1 cellular context compared by ENCODE assay signal in genomic region chr7:23212395-23212794, GRCh38.
TF ChIP-seq lines count a peak whose summit lies in the region.

No MANE protein-coding gene starts in this region.

TF ChIP-seq in H1, 55 proteins besides CTCF, POLR2A, EP300 and RAD21 (continued from another document):
- TF ChIP-seq POU5F1 (IDR thresholded peaks at IDR 0.05; ENCODE audit: low read depth, low read length) (no peak), SP1 (IDR thresholded peaks at IDR 0.05; ENCODE audit: low read depth, low read length) (no peak), SAP30 (IDR thresholded peaks at IDR 0.05; ENCODE audit: insufficient read depth, insufficient replicate concordance, low read length) (no peak), FOSL1 (IDR thresholded peaks at IDR 0.05; ENCODE audit: insufficient read depth, low read depth, low read length) (no peak), RXRA (IDR thresholded peaks at IDR 0.05; ENCODE audit: insufficient read depth, low read depth, low read length) (no peak), CEBPB (IDR thresholded peaks at IDR 0.05; ENCODE audit: low read depth, low read length) (no peak), GTF2F1 (IDR thresholded peaks at IDR 0.05; ENCODE audit: borderline replicate concordance, low read depth, low read length) (no peak), SRF (IDR thresholded peaks at IDR 0.05; ENCODE audit: low read depth, low read length) (no peak), HDAC6 (IDR thresholded peaks at IDR 0.05; ENCODE audit: low read depth, low read length) (no peak), BACH1 (IDR thresholded peaks at IDR 0.05; ENCODE audit: low read length) (no peak), NRF1 (IDR thresholded peaks at IDR 0.05; ENCODE audit: low read depth, low read length) (no peak), CBX5 (IDR thresholded peaks at IDR 0.05; ENCODE audit: low read depth, low read length) (no peak), BRCA1 (IDR thresholded peaks at IDR 0.05; ENCODE audit: low read depth, low read length) (no peak), ASH2L (IDR thresholded peaks at IDR 0.05; ENCODE audit: low read length) (no peak), CBX8 (IDR thresholded peaks at IDR 0.05; ENCODE audit: borderline replicate concordance, low read depth, low read length) (no peak), RFX5 (IDR thresholded peaks at IDR 0.05; ENCODE audit: borderline replicate concordance, low read depth, low read length) (no peak), SP2 (IDR thresholded peaks at IDR 0.05; ENCODE audit: low read length) (no peak)
- TF ChIP-seq, protein P1, sequence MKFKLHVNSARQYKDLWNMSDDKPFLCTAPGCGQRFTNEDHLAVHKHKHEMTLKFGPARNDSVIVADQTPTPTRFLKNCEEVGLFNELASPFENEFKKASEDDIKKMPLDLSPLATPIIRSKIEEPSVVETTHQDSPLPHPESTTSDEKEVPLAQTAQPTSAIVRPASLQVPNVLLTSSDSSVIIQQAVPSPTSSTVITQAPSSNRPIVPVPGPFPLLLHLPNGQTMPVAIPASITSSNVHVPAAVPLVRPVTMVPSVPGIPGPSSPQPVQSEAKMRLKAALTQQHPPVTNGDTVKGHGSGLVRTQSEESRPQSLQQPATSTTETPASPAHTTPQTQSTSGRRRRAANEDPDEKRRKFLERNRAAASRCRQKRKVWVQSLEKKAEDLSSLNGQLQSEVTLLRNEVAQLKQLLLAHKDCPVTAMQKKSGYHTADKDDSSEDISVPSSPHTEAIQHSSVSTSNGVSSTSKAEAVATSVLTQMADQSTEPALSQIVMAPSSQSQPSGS (IDR thresholded peaks at IDR 0.05; ENCODE audit: low read length) = no peak
